In the genomic region with DNA sequence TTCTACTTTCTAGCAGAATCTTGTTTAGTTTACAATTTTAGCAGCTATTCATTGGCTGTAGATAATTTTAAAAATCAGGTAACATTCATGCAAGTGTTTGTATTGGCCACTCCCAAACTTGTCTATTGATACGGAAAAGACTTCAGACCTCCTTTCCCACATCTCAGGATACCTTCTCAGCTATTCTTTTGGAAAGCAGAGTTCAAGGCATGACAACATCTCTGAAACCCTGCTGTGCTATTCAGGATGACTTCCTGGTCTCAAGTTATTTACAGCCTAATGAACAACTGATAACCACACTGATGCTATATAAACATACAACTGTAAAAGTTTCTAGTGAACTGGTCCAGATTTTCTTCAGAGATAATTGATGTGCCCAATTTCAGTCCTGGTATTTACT, we compare ENCODE assay signal across 1 cellular context.
TF ChIP-seq lines count a peak whose summit lies in the region.

No MANE protein-coding gene starts in this region.

TF ChIP-seq in WTC11, 78 proteins besides CTCF, POLR2A, EP300 and RAD21 (continued from another document):
- TF ChIP-seq ESRRA (CRISPR knock-in tag; IDR thresholded peaks at IDR 0.05; ENCODE audit: borderline replicate concordance): no peak
- no peak for TF ChIP-seq E2F1 (CRISPR knock-in tag; IDR thresholded peaks at IDR 0.05)
- no peak for TF ChIP-seq ZNF512 (CRISPR knock-in tag; IDR thresholded peaks at IDR 0.05; ENCODE audit: borderline replicate concordance)
- no peak for TF ChIP-seq TEAD4 (CRISPR knock-in tag; IDR thresholded peaks at IDR 0.05)
TF ChIP-seq in WTC11: peak in this region for 0.
